Comparison of ENCODE assay signal across 8 cellular contexts in the genomic region with DNA sequence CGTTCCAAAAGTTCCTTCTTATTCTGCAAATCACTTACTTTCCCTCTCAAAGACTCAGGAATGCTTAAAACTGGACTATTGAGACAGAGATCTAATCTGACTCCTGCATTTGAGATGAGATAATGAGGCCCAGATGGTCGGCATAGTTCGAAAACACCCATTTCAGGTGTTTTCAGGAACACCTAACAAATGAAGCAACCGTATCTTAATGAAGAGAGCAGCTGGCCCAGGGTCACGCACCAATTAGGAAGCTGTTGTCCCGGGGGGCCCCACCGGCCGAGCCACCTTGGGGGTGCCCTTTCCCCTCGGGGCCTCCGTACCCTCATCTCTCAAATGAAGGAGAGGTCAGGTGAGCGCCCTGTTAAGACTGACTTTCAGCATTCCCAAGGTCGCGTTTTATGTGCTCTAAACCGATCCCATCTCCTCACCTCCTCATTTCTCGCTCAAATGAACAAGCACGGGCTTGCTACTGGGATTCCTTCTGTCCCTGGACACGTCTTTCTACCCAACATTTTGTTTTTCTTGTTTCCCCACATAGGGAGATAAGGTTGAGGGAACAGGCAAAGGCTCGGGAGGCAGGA. TPM values are rescaled to one million over a fixed set of nuclear protein-coding genes. Genes with fewer than 3 reads are reported as not detected.
DNase-seq lines count a peak whose midpoint lies in the region; ATAC-seq and TF ChIP-seq lines count a peak whose summit lies in the region.

No MANE protein-coding gene starts in this region.

- peak overlapping the region; percentile 73 for H3K27ac ChIP-seq in CD8-positive, alpha-beta memory T cell (ENCODE audit: low read depth, low read length)
- H3K27ac ChIP-seq in muscle layer of colon (ENCODE audit: low read depth, low read length) = peak overlapping the region; percentile 56

- peaks cover 32 to 62% (median 38%) of the 10 kb centered on the region in 3 donors for H3K4me1 Mint-ChIP-seq in CD8-positive, alpha-beta memory T cell

- CTCF ChIA-PET in CD8-positive, alpha-beta memory T cell (lab: Charles Lee) = no interaction called here

- H3K27me3 ChIP-seq in CD8-positive, alpha-beta memory T cell (ENCODE audit: insufficient read depth, low read length, poor library complexity, severe bottlenecking) = no peaks in the 10 kb centered on the region
- H3K27me3 ChIP-seq in muscle layer of colon (ENCODE audit: control insufficient read depth in 1 of 2, insufficient read depth in 2 of 2, low read length in 2 of 2) = no peaks in the 10 kb centered on the region

- peak overlapping the region in 6 of 8 donors; percentile 19 to 89 (median 54) for H3K27ac Mint-ChIP-seq in CD8-positive, alpha-beta memory T cell

- H3K36me3 ChIP-seq in CD8-positive, alpha-beta memory T cell (ENCODE audit: insufficient read depth, low read length) = no peaks in the 10 kb centered on the region
- H3K36me3 ChIP-seq in muscle layer of colon (ENCODE audit: insufficient read depth, low read length) = peaks cover 14% of the 10 kb centered on the region

- peak overlapping the region; percentile 86 to 100 (median 99) for H3K4me3 Mint-ChIP-seq in CD8-positive, alpha-beta memory T cell

- no peaks in the 10 kb centered on the region for H3K9me3 ChIP-seq in CD8-positive, alpha-beta memory T cell (ENCODE audit: low read length)
- no peaks in the 10 kb centered on the region for H3K9me3 ChIP-seq in muscle layer of colon (ENCODE audit: low read length)

- peaks cover 1 to 42% (median 5%) of the 10 kb centered on the region in 3 donors for H3K36me3 Mint-ChIP-seq in CD8-positive, alpha-beta memory T cell

- peak overlapping the region; percentile 74 for H3K4me3 ChIP-seq in CD8-positive, alpha-beta memory T cell (ENCODE audit: low read length)
- H3K4me3 ChIP-seq in LNCaP clone FGC (ENCODE audit: low read depth, low read length) (peak overlapping the region; percentile 95), muscle layer of colon (ENCODE audit: low read depth in 1 of 2, low read length in 2 of 2) (peak overlapping the region; percentile 84 to 98)

- no peak for DNase-seq in CD8-positive, alpha-beta memory T cell
- DNase-seq in LNCaP clone FGC (ENCODE audit: low read depth) = no peak
- DNase-seq in ecto neural progenitor cell (ENCODE audit: low spot score) = peak; percentile 49
- DNase-seq in activated CD4-positive, CD25-positive, alpha-beta regulatory T cell treated with anti-CD3 and anti-CD28 coated beads, Interleukin-2, amount 50 U/mL, for 72 hours = no peak
- no peak for DNase-seq in GDM1 (lab: John Stamatoyannopoulos, UW)
- no peak for DNase-seq in SHP77 (lab: John Stamatoyannopoulos, UW)

- peaks cover 8 to 10% of the 10 kb centered on the region in 2 donors for H3K27me3 Mint-ChIP-seq in CD8-positive, alpha-beta memory T cell

- POLR2A ChIA-PET in CD8-positive, alpha-beta memory T cell (lab: Charles Lee) = interaction anchor here (1.2 kb wide), 1 partner anchor 16 kb away, joined by 3 read pairs; no protein-coding TSS in a partner anchor

- H3K9me3 Mint-ChIP-seq in CD8-positive, alpha-beta memory T cell = peaks cover 0 to 8% (median 4%) of the 10 kb centered on the region in 5 donors

- no peak for ATAC-seq in GM18873 (IDR thresholded peaks at IDR 0.05; ENCODE audit: low FRiP score, unreplicated experiment)

- no peak for TF ChIP-seq CTCF in LNCaP clone FGC (IDR thresholded peaks at IDR 0.05; ENCODE audit: control insufficient read depth, extremely low read depth, insufficient read depth)

- peak overlapping the region; percentile 39 for H3K9ac ChIP-seq in muscle layer of colon (ENCODE audit: low read length)

- peaks cover 32% of the 10 kb centered on the region for H3K4me1 ChIP-seq in CD8-positive, alpha-beta memory T cell (ENCODE audit: insufficient read depth, low read length)
- H3K4me1 ChIP-seq in muscle layer of colon (ENCODE audit: insufficient read depth, low read length) = peaks cover 24% of the 10 kb centered on the region

RNA-seq across cellular contexts. Expression of gene LRPAP1, which starts 0.8 kb away (rescaled TPM):
- 10 to 100 TPM; 89.0 to 94.9 TPM for total RNA-seq in CD8-positive, alpha-beta memory T cell
- 140 TPM for polyA plus RNA-seq in CD8-positive, alpha-beta memory T cell
